8 cellular contexts compared by ENCODE assay signal in the genomic region with DNA sequence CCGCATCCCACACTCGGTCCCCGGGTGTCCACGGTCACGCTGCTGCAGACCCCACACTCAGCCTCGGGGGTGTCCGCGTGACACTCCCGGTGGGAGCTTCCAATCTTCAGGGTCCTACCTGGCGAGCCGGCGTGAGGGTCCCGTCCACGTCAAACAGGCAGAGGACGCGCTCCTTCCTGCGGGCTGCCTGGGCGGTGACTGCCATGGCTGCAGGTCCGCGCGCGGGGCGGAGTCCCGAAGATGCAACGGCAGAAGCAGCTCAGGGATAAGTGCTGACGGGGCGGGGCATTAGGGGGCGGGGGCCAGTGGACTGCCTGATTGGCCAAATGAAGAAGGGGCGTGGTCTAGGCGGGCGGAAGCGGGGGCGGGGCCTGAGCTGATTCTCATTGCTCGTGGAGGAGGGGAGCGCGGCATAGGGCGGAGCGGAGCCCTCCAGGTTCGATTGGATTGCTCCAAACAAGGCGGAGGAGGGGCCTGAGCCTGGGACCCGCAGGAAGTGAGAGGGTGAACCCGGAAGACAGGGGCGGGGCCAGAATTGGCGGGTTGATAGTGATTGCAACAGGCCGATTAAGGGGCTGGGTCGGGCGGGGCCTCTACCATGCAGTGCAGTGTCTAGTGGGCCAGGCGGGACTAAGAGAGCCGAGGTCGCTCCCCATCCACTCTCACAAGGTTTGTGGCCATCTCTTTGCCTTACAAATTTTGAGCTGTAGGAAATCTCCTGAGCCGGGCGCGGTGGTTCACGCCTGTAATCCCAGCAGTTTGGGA. TPM values are rescaled to one million over a fixed set of nuclear protein-coding genes. Genes with fewer than 3 reads are reported as not detected.
DNase-seq lines count a peak whose midpoint lies in the region; ATAC-seq and TF ChIP-seq lines count a peak whose summit lies in the region.

A gene (minus strand): TSS at position 240 of the 765 bp plus-strand sequence. CDS start 35 bp downstream, at position 205.

- peak within 1 kb of the TSS; percentile 91 for H3K4me3 ChIP-seq in GM12875 (ENCODE audit: low read depth, low read length)
- H3K4me3 ChIP-seq in adipocyte (ENCODE audit: low read length), result peak within 1 kb of the TSS; percentile 98
- H3K4me3 ChIP-seq in trophoblast cell (ENCODE audit: low read depth, low read length), result peak within 1 kb of the TSS; percentile 91
- H3K4me3 ChIP-seq in transverse colon, result peak within 1 kb of the TSS; percentile 67 to 97 (median 76)

- peak within 1 kb of the TSS; percentile 90 for H3K4me2 ChIP-seq in trophoblast cell (ENCODE audit: low read length)

- H3K4me1 ChIP-seq in adipocyte (ENCODE audit: control insufficient read depth, insufficient read depth, low read length) (peaks cover 16% of the 10 kb centered on the region), trophoblast cell (ENCODE audit: control insufficient read depth in 1 of 2, insufficient read depth in 2 of 2, low read length in 2 of 2) (peaks cover 0 to 9% of the 10 kb centered on the region in 2 experiments), transverse colon (peaks cover 3 to 29% (median 12%) of the 10 kb centered on the region in 4 donors)

- TF ChIP-seq CTCF in GM12875 (IDR thresholded peaks at IDR 0.05; ENCODE audit: borderline replicate concordance, insufficient read depth, low read depth, low read length) (no peak), transverse colon (IDR thresholded peaks at IDR 0.05) (no peak)

- in situ Hi-C loops in transverse colon (cut with MboI; ENCODE audit: low pct_ligation_motif_present in 1 of 4, low pct_unique_long_range_greater_than_20kb in 1 of 4, low sequenced_read_pairs in 3 of 4), result no loop called here

- H3K9me3 ChIP-seq in adipocyte (ENCODE audit: control insufficient read depth, low read length) (no peaks in the 10 kb centered on the region), trophoblast cell (ENCODE audit: insufficient read depth, low read depth, low read length) (peaks cover 1% of the 10 kb centered on the region), transverse colon (no peaks in the 10 kb centered on the region)

- DNase-seq in NCI-H1436 (lab: John Stamatoyannopoulos, UW) (peak; percentile 100), T follicular helper cell (ENCODE audit: low read depth) (peak; percentile 100), adipocyte (ENCODE audit: low read depth) (peak; percentile 100), cardiac septum (ENCODE audit: low spot score) (peak; percentile 100), trophoblast cell (peak; percentile 99 to 100), transverse colon (peak; percentile 100)

- H3K4ac ChIP-seq in trophoblast cell (ENCODE audit: low read depth, low read length), result peak within 1 kb of the TSS; percentile 5

- H2BK5ac ChIP-seq in trophoblast cell (ENCODE audit: low read depth, low read length, poor library complexity), result peak within 1 kb of the TSS; percentile 38

- peak within 1 kb of the TSS; percentile 89 for H4K8ac ChIP-seq in trophoblast cell (ENCODE audit: low read depth, low read length)

- peaks cover 7% of the 10 kb centered on the region for H3K79me2 ChIP-seq in trophoblast cell (ENCODE audit: control insufficient read depth, insufficient read depth, low read length, poor library complexity)

- H3K27me3 ChIP-seq in adipocyte (replicated peaks; ENCODE audit: control insufficient read depth, insufficient read depth, low read length) (no peaks in the 10 kb centered on the region), trophoblast cell (ENCODE audit: insufficient read depth, low read length) (no peaks in the 10 kb centered on the region), transverse colon (no peaks in the 10 kb centered on the region)

- peak; percentile 3 for TF ChIP-seq EP300 in transverse colon (IDR thresholded peaks at IDR 0.05; ENCODE audit: low read depth)

- peak; percentile 96 for ATAC-seq in HG02798 (IDR thresholded peaks at IDR 0.05; ENCODE audit: poor library complexity, unreplicated experiment)

- H3K9ac ChIP-seq in adipocyte (ENCODE audit: low read length) (peak within 1 kb of the TSS; percentile 95), trophoblast cell (ENCODE audit: low read length) (peak within 1 kb of the TSS; percentile 79)

- H3K14ac ChIP-seq in trophoblast cell (ENCODE audit: low read length), result peak within 1 kb of the TSS; percentile 76

- peak; percentile 99 for TF ChIP-seq POLR2A in transverse colon (IDR thresholded peaks at IDR 0.05)

- no CpG with 5 or more reads among the region's 54 CpGs for WGBS in trophoblast cell (ENCODE audit: extremely low coverage, insufficient coverage, insufficient read length)
- 1% methylated on average over 53 of the region's 54 CpGs; no CpG with 5 or more reads in 1 of the 2 donors for WGBS in transverse colon (ENCODE audit: low coverage in 1 of 2), 2 donors

- H4K91ac ChIP-seq in trophoblast cell (ENCODE audit: low read depth, low read length), result peak within 1 kb of the TSS; percentile 67

- H3K36me3 ChIP-seq in adipocyte (ENCODE audit: control insufficient read depth, insufficient read depth, low read length, severe bottlenecking) (peaks cover 4% of the 10 kb centered on the region), trophoblast cell (ENCODE audit: control insufficient read depth in 1 of 2, insufficient read depth in 2 of 2, low read length in 2 of 2) (peaks cover 2 to 3% of the 10 kb centered on the region in 2 experiments), transverse colon (peaks cover 0 to 3% (median 0%) of the 10 kb centered on the region in 4 donors)

- peak within 1 kb of the TSS; percentile 88 for H4K12ac ChIP-seq in trophoblast cell (ENCODE audit: low read depth, low read length)

- H3K27ac ChIP-seq in trophoblast cell (ENCODE audit: low read depth, low read length) (no peak within 1 kb of the TSS), transverse colon (peak within 1 kb of the TSS; percentile 86 to 91 (median 88))

- H2AK5ac ChIP-seq in trophoblast cell (ENCODE audit: low read length), result peak within 1 kb of the TSS; percentile 5

- H3K18ac ChIP-seq in trophoblast cell (ENCODE audit: low read length), result peak within 1 kb of the TSS; percentile 73

- H3K23ac ChIP-seq in trophoblast cell (ENCODE audit: low read length), result no peak within 1 kb of the TSS

- H2BK12ac ChIP-seq in trophoblast cell (ENCODE audit: low read length), result no peak within 1 kb of the TSS

- H3K79me1 ChIP-seq in trophoblast cell (ENCODE audit: low read length), result peaks cover 7% of the 10 kb centered on the region

- peak within 1 kb of the TSS; percentile 80 for H2AFZ ChIP-seq in trophoblast cell (ENCODE audit: insufficient read depth, low read length, poor library complexity)

- peak within 1 kb of the TSS; percentile 58 for H2BK120ac ChIP-seq in trophoblast cell (ENCODE audit: insufficient read depth, low read length, poor library complexity)

- intact Hi-C loops in cardiac septum (cut with DNase I) (no loop called here), transverse colon (cut with DNase I; ENCODE audit: low total_unique reads) (no loop called here)

RNA-seq across cellular contexts. Expression of the gene that starts here (rescaled TPM):
- total RNA-seq in cardiac septum (21.7 TPM), transverse colon (100 to 1,000 TPM; 104 to 262 (median 128) TPM)
- polyA plus RNA-seq in trophoblast cell (2013), result 30.4 and 33.0 TPM in 2 replicates
